ENCODE assay signal across 22 cellular contexts in genomic region chr11:8311366-8311765, GRCh38. TPM values are rescaled to one million over a fixed set of nuclear protein-coding genes. Genes with fewer than 3 reads are reported as not detected.
DNase-seq lines count a peak whose midpoint lies in the region; ATAC-seq, FAIRE-seq and TF ChIP-seq lines count a peak whose summit lies in the region.
"Had no signal": no experiment of that assay in that cellular context is flagged by ENCODE, and none has a peak within 500 bp of the region (broad histone marks: within the 10 kb centered on the region; RNA-seq: fewer than 3 reads in every experiment).

No MANE protein-coding gene starts in this region.

- DNase-seq in CD14-positive monocyte (ENCODE audit: low spot score) (peak; percentile 13), kidney (peak; percentile 25), posterior vena cava (ENCODE audit: low spot score) (peak; percentile 49), mammary epithelial cell (no peak), NCI-H1417 treated with DMSO at 0.1 percent for 48 hours (lab: John Stamatoyannopoulos, UW) (no peak)
- DNase-seq: 8988T; ACHN; AML-193; BE2C; Caco-2; CD4-positive, alpha-beta memory T cell; DMS153; DND-41; GM23248; HCEC 1CT had no signal

- BruUV-seq in mammary epithelial cell (replicated peaks; lab: Mats Ljungman, UMichigan) = no TSS peak

- no peak for TF ChIP-seq CTCF in CD14-positive monocyte (IDR thresholded peaks at IDR 0.05)
- no peak for TF ChIP-seq CTCF in kidney (IDR thresholded peaks at IDR 0.05; ENCODE audit: borderline replicate concordance, extremely low read depth, insufficient read depth)
- TF ChIP-seq CTCF in mammary epithelial cell (conservative IDR thresholded peaks at IDR 0.05 in 1 of 2, IDR thresholded peaks at IDR 0.05 in 1 of 2; ENCODE audit: extremely low read depth in 1 of 2, insufficient read depth in 1 of 2, low read depth in 1 of 2, low read length in 2 of 2) = no peak

- H3K27me3 Mint-ChIP-seq in CD14-positive monocyte (ENCODE audit: low read depth in 3 of 3) = peaks cover 1 to 8% (median 4%) of the 10 kb centered on the region in 3 donors

- no peaks in the 10 kb centered on the region for H3K9me3 Mint-ChIP-seq in CD14-positive monocyte

- no peak overlapping the region for H3K27ac Mint-ChIP-seq in CD14-positive monocyte
- H3K27ac Mint-ChIP-seq: CD4-positive, alpha-beta memory T cell had no signal

- no peak overlapping the region for H2AFZ ChIP-seq in mammary epithelial cell (ENCODE audit: low read depth, low read length)
- H2AFZ ChIP-seq: GM23248 had no signal

- no peak overlapping the region for H3K4me3 Mint-ChIP-seq in CD14-positive monocyte
- H3K4me3 Mint-ChIP-seq: CD4-positive, alpha-beta memory T cell had no signal

- ATAC-seq in HG02798 (IDR thresholded peaks at IDR 0.05; ENCODE audit: poor library complexity, unreplicated experiment) = no peak

- H3K36me3 ChIP-seq in kidney (ENCODE audit: control insufficient read depth in 1 of 2, insufficient read depth in 2 of 2, low read length in 2 of 2) (no peaks in the 10 kb centered on the region), mammary epithelial cell (ENCODE audit: insufficient read depth, low read length) (no peaks in the 10 kb centered on the region)
- H3K36me3 ChIP-seq: BE2C; BLaER1 treated with 17β-estradiol and CSF1 and Interleukin-3, amounts not matched to agents 10 nM and 100 nM had no signal

- H4K20me1 ChIP-seq in mammary epithelial cell (ENCODE audit: insufficient read depth, low read length) = no peaks in the 10 kb centered on the region
- H4K20me1 ChIP-seq: BLaER1 treated with 17β-estradiol and CSF1 and Interleukin-3, amounts not matched to agents 10 nM and 100 nM had no signal

- peaks cover 2% of the 10 kb centered on the region for H3K27me3 ChIP-seq in mammary epithelial cell (ENCODE audit: insufficient read depth, low read length)
- H3K27me3 ChIP-seq: BE2C; BLaER1 treated with 17β-estradiol and CSF1 and Interleukin-3, amounts not matched to agents 10 nM and 100 nM had no signal

- H3K4me1 ChIP-seq in kidney (ENCODE audit: control insufficient read depth in 1 of 2, insufficient read depth in 1 of 2, low read depth in 1 of 2, low read length in 2 of 2) (no peaks in the 10 kb centered on the region), mammary epithelial cell (ENCODE audit: insufficient read depth, low read length) (no peaks in the 10 kb centered on the region)
- H3K4me1 ChIP-seq: A549; BLaER1 treated with 17β-estradiol and CSF1 and Interleukin-3, amounts not matched to agents 10 nM and 100 nM; Caco-2 had no signal

- no peak overlapping the region for H3K4me2 ChIP-seq in mammary epithelial cell (ENCODE audit: insufficient read depth, low read depth, low read length)
- H3K4me2 ChIP-seq: A549; BLaER1 treated with 17β-estradiol and CSF1 and Interleukin-3, amounts not matched to agents 10 nM and 100 nM had no signal

- dilution Hi-C loops in mammary epithelial cell (cut with HindIII; ENCODE audit: low sequenced_read_pairs) = no loop called here

- no peak overlapping the region for H3K4me3 ChIP-seq in kidney (ENCODE audit: low read length in 2 of 2)
- H3K4me3 ChIP-seq in mammary epithelial cell (replicated peaks in 1 of 3; ENCODE audit: insufficient read depth in 1 of 3, low read depth in 2 of 3, low read length in 3 of 3) = no peak overlapping the region
- H3K4me3 ChIP-seq: A549; BLaER1 treated with 17β-estradiol and CSF1 and Interleukin-3, amounts not matched to agents 10 nM and 100 nM; GM23248 had no signal

- intact Hi-C loops in CD14-positive monocyte (cut with micrococcal nuclease) = no loop called here
- intact Hi-C loops in kidney (cut with DNase I) = no loop called here
- intact Hi-C loops in posterior vena cava (cut with DNase I) = no loop called here
- intact Hi-C loops in mammary epithelial cell (cut with micrococcal nuclease) = loop anchor here (2.0 kb wide), 1 partner anchor 85 kb away; no protein-coding TSS in a partner anchor

- H3K36me3 Mint-ChIP-seq in CD14-positive monocyte = no peaks in the 10 kb centered on the region
- H3K36me3 Mint-ChIP-seq: CD4-positive, alpha-beta memory T cell had no signal

- H3K9ac ChIP-seq in kidney (ENCODE audit: low read length in 2 of 2) (no peak overlapping the region), mammary epithelial cell (ENCODE audit: insufficient read depth, low read length) (no peak overlapping the region)
- H3K9ac ChIP-seq: BLaER1 treated with 17β-estradiol and CSF1 and Interleukin-3, amounts not matched to agents 10 nM and 100 nM; GM23248 had no signal

- 63% methylated on average over 8 of the region's 10 CpGs for WGBS in mammary epithelial cell (ENCODE audit: low coverage, missing lambda C conversion rate)

- no peaks in the 10 kb centered on the region for H3K4me1 Mint-ChIP-seq in CD14-positive monocyte
- H3K4me1 Mint-ChIP-seq: CD4-positive, alpha-beta memory T cell had no signal

- CTCF ChIA-PET in mammary epithelial cell (lab: Charles Lee; ENCODE audit: low non-redundant PET) = no interaction called here

- H3K27ac ChIP-seq in kidney (ENCODE audit: low read depth in 2 of 2, low read length in 2 of 2) (no peak overlapping the region), mammary epithelial cell (ENCODE audit: insufficient read depth, low read depth, low read length) (no peak overlapping the region)
- H3K27ac ChIP-seq: A549; BLaER1 treated with 17β-estradiol and CSF1 and Interleukin-3, amounts not matched to agents 10 nM and 100 nM; GM23248 had no signal

- in situ Hi-C loops in mammary epithelial cell (cut with MboI; ENCODE audit: low sequenced_read_pairs in 2 of 2) = no loop called here

- H3K9me3 ChIP-seq in kidney (ENCODE audit: control insufficient read depth in 1 of 2, low read length in 2 of 2) = no peaks in the 10 kb centered on the region
- H3K9me3 ChIP-seq in mammary epithelial cell (replicated peaks; ENCODE audit: insufficient read depth, low read length) = no peaks in the 10 kb centered on the region
- H3K9me3 ChIP-seq: A549; BE2C; BLaER1 treated with 17β-estradiol and CSF1 and Interleukin-3, amounts not matched to agents 10 nM and 100 nM; Caco-2 had no signal

- no peaks in the 10 kb centered on the region for H3K79me2 ChIP-seq in mammary epithelial cell (ENCODE audit: insufficient read depth, low read length)

- FAIRE-seq in kidney (lab: Jason Lieb, UNC) = no peak
- FAIRE-seq: A549, G401.6, GM12892, GM19239, H1 had no signal

RNA-seq across cellular contexts. Expression of gene LMO1, which starts 47.7 kb away (rescaled TPM):
- polyA plus RNA-seq in CD14-positive monocyte = not detected
- total RNA-seq in kidney = not detected
- 0.95 TPM for polyA plus RNA-seq in kidney (ENCODE audit: insufficient read depth, low read depth, low replicate concordance)
- total RNA-seq in posterior vena cava = under 1 TPM in 1 of 2 donors, not detected in 1; 0.38 TPM
- total RNA-seq in mammary epithelial cell = under 1 TPM; 0.17 to 0.54 TPM
- polyA plus RNA-seq in mammary epithelial cell = not detected
- polyA minus RNA-seq in mammary epithelial cell = not detected
- total RNA-seq: Caco-2; CD4-positive, alpha-beta memory T cell; GM23248; H1 had no signal
- polyA plus RNA-seq: CD4-positive, alpha-beta memory T cell; GM23248 had no signal

Comparison
In these comparisons a context has a peak if more than half of its experiments do, and no peak if none do; other contexts are left out.
1. DNase-seq: peak in CD14-positive monocyte (single experiment), kidney (single experiment) and posterior vena cava (single experiment); none in mammary epithelial cell (single experiment) and NCI-H1417 treated with DMSO at 0.1 percent for 48 hours (single experiment).